ENCODE assay signal across 15 cellular contexts in genomic region chr1:207058878-207059867, GRCh38. TPM values are rescaled to one million over a fixed set of nuclear protein-coding genes. Genes with fewer than 3 reads are reported as not detected.
DNase-seq lines count a peak whose midpoint lies in the region; ATAC-seq, FAIRE-seq and TF ChIP-seq lines count a peak whose summit lies in the region.
"Had no signal": no experiment of that assay in that cellular context is flagged by ENCODE, and none has a peak within 500 bp of the region (broad histone marks: within the 10 kb centered on the region; RNA-seq: fewer than 3 reads in every experiment).

No MANE protein-coding gene starts in this region.

- SMC1A ChIA-PET in GM12878 (lab: Charles Lee; ENCODE audit: uncharacterized antibody, unreplicated experiment) = interaction anchor here (1.2 kb wide), 1 partner anchor 346 kb away, joined by 3 read pairs; no protein-coding TSS in a partner anchor

- in situ Hi-C loops in GM12878 (cut with MboI) = no loop called here

- no peak overlapping the region for H3K9ac ChIP-seq in GM12878 (ENCODE audit: control insufficient read depth, insufficient read depth, low read length)

- no peaks in the 10 kb centered on the region for H3K36me3 ChIP-seq in GM06990 (ENCODE audit: control insufficient read depth, insufficient read depth, low read length)
- no peaks in the 10 kb centered on the region for H3K36me3 ChIP-seq in GM12878 (ENCODE audit: control insufficient read depth in 2 of 2, insufficient read depth in 2 of 2, low read length in 1 of 2)
- peaks cover 31% of the 10 kb centered on the region for H3K36me3 ChIP-seq in neutrophil
- H3K36me3 ChIP-seq in tibial nerve = peaks cover 2 to 29% (median 8%) of the 10 kb centered on the region in 3 donors

- FAIRE-seq in GM12878 (lab: Jason Lieb, UNC) = no peak

- peak; percentile 13 for TF ChIP-seq CTCF in GM06990 (IDR thresholded peaks at IDR 0.05; ENCODE audit: insufficient read depth, low read length, poor library complexity, severe bottlenecking)
- no peak for TF ChIP-seq CTCF in GM12878 (IDR thresholded peaks at IDR 0.05 in 2 of 3, conservative IDR thresholded peaks at IDR 0.05 in 1 of 3; ENCODE audit: control insufficient read depth in 2 of 3, extremely low read depth in 1 of 3, insufficient read depth in 1 of 3, low read depth in 3 of 3, low read length in 3 of 3)
- TF ChIP-seq CTCF in neutrophil (IDR thresholded peaks at IDR 0.05) = no peak
- TF ChIP-seq CTCF in tibial nerve (IDR thresholded peaks at IDR 0.05) = no peak

- RAD21 ChIA-PET in GM12878 (lab: Charles Lee; ENCODE audit: unreplicated experiment) = no interaction called here

- CTCF ChIA-PET in GM12878 (lab: Yijun Ruan, JAX) = interaction anchor here (0.7 to 3.7 kb wide), 5 partner anchors 9 to 23 kb away, joined by 3 to 15 read pairs (median 5); no protein-coding TSS in a partner anchor

- H2AFZ ChIP-seq in GM12878 (ENCODE audit: control insufficient read depth, low read depth, low read length) = no peak overlapping the region

- H4K20me1 ChIP-seq in GM12878 (ENCODE audit: control insufficient read depth, insufficient read depth) = no peaks in the 10 kb centered on the region

- intact Hi-C loops in GM12878 (cut with micrococcal nuclease; ENCODE audit: unreplicated experiment) = no loop called here

- no peak for DNase-seq in GM06990 (ENCODE audit: extremely low read depth, insufficient read length)
- DNase-seq in NCI-H128 (lab: John Stamatoyannopoulos, UW; ENCODE audit: unreplicated experiment) = peak; percentile 91
- DNase-seq in GM12878 (ENCODE audit: low read depth, low spot score) = no peak
- no peak for DNase-seq in stimulated activated CD8-positive, alpha-beta memory T cell treated with anti-CD3 and anti-CD28 coated beads, Interleukin-4, amount 100 ng/mL, for 48 hours
- no peak for DNase-seq in tibial nerve (ENCODE audit: low spot score in 2 of 2)
- no peak for DNase-seq in stimulated activated CD4-positive, alpha-beta T cell treated with anti-CD3 and anti-CD28 coated beads, Interleukin-15, amount 100 ng/mL, for 24 hours
- no peak for DNase-seq in activated effector memory CD4-positive, alpha-beta T cell treated with anti-CD3 and anti-CD28 coated beads, Interleukin-2, amount 50 U/mL, for 16 hours
- DNase-seq: CD4-positive, alpha-beta T cell had no signal

- no peaks in the 10 kb centered on the region for H3K27me3 ChIP-seq in GM06990 (replicated peaks; ENCODE audit: control insufficient read depth, insufficient read depth, low read length)
- no peaks in the 10 kb centered on the region for H3K27me3 ChIP-seq in GM12878 (replicated peaks in 1 of 2; ENCODE audit: control insufficient read depth in 2 of 2, insufficient read depth in 2 of 2, low read length in 1 of 2)
- H3K27me3 ChIP-seq in neutrophil = no peaks in the 10 kb centered on the region
- H3K27me3 ChIP-seq in tibial nerve = no peaks in the 10 kb centered on the region
- H3K27me3 ChIP-seq: cardiac muscle cell had no signal

- H3K27ac ChIP-seq in GM12878 (ENCODE audit: control insufficient read depth, insufficient read depth) (no peak overlapping the region), neutrophil (peak overlapping the region; percentile 84), tibial nerve (no peak overlapping the region)
- H3K27ac ChIP-seq: cardiac muscle cell had no signal

- no TSS peak for BruUV-seq in GM12878 (replicated peaks; lab: Mats Ljungman, UMichigan)

- no peak for TF ChIP-seq RAD21 in GM12878 (IDR thresholded peaks at IDR 0.05; ENCODE audit: insufficient read depth, low read depth, low read length)

- TF ChIP-seq EP300 in GM12878 (IDR thresholded peaks at IDR 0.05; ENCODE audit: borderline replicate concordance in 1 of 2, control insufficient read depth in 1 of 2, low read depth in 2 of 2, low read length in 2 of 2) = no peak
- TF ChIP-seq EP300 in tibial nerve (IDR thresholded peaks at IDR 0.05) = no peak

- TF ChIP-seq POLR2A in GM12878 (IDR thresholded peaks at IDR 0.05; ENCODE audit: low read depth, low read length) = no peak
- no peak for TF ChIP-seq POLR2A in tibial nerve (IDR thresholded peaks at IDR 0.05)

- H3K4me1 ChIP-seq in GM12878 (ENCODE audit: control insufficient read depth, insufficient read depth, low read length) (peaks cover 3% of the 10 kb centered on the region; the same call in 1 of the 2 replicates), neutrophil (ENCODE audit: control insufficient read depth in 1 of 2, insufficient read depth in 1 of 2, low read depth in 1 of 2, low read length in 1 of 2) (peaks cover 65 to 68% of the 10 kb centered on the region in 2 experiments), tibial nerve (peaks cover 0 to 6% (median under 1%) of the 10 kb centered on the region in 4 donors)

- H3K4me3 ChIP-seq in GM06990 (replicated peaks; ENCODE audit: low read depth, low read length) (no peak overlapping the region), GM12878 (no peak overlapping the region), neutrophil (ENCODE audit: low read depth in 1 of 2, low read length in 1 of 2) (peak overlapping the region; percentile 18 to 49), tibial nerve (no peak overlapping the region)
- H3K4me3 ChIP-seq: cardiac muscle cell had no signal

- no peaks in the 10 kb centered on the region for H3K79me2 ChIP-seq in GM12878 (ENCODE audit: control insufficient read depth, insufficient read depth, low read length)

- 0 out of 3 replicates have a peak, but pooled peaks have one; percentile 24 for ATAC-seq in GM12878
- ATAC-seq: Panc1 had no signal

- POLR2A ChIA-PET in GM12878 (lab: Charles Lee) = no interaction called here

- H3K4me2 ChIP-seq in GM12878 (ENCODE audit: control insufficient read depth, insufficient read depth) = no peak overlapping the region

- 69% methylated on average over 6 of the region's 6 CpGs for WGBS in GM12878 (ENCODE audit: insufficient coverage, insufficient replicate concordance, low lambda C conversion rate, missing lambda C conversion rate)
- 77% methylated on average over 6 of the region's 6 CpGs for WGBS in tibial nerve, 2 donors

- H3K9me3 ChIP-seq in GM12878 (replicated peaks; ENCODE audit: control insufficient read depth, insufficient read depth, low read length) (no peaks in the 10 kb centered on the region), neutrophil (no peaks in the 10 kb centered on the region), tibial nerve (no peaks in the 10 kb centered on the region)

RNA-seq across cellular contexts. Expression of gene PFKFB2, which starts 6.1 kb away (rescaled TPM):
- total RNA-seq in GM12878 (2013; cell fraction: nucleolus; rRNA removed) = 4.6 and 8.9 TPM in 2 replicates
- total RNA-seq in GM12878 (2014; rRNA removed) (1.1 and 1.2 TPM in 2 replicates), GM12878 (2014; rRNA removed; fragmentation: Illumina TruSeq; extraction: Trizol) (1.1 and 1.3 TPM in 2 replicates), GM12878 (2021) (0.95 and 1.9 TPM in 2 replicates), tibial nerve (1 to 10 TPM; 6.5 to 9.8 (median 8.6) TPM)
- polyA plus RNA-seq in GM12878 (2011; ENCODE audit: low read depth) = 1.0 TPM
- polyA plus RNA-seq in GM12878 (2011; rRNA removed) (1.3 and 1.6 TPM in 2 replicates), GM12878 (2014; fragmentation: Illumina TruSeq; extraction: Trizol) (0.62 and 1.1 TPM in 2 replicates), GM12878 (2014; fragmentation: Nextera tagmentation; extraction: Ambion mirVana) (under 1 TPM; 0.40 to 0.47 TPM), GM12878 (2014; rRNA removed) (0.44 and 1.2 TPM in 2 replicates), GM12878 (2016; fragmentation: Nextera tagmentation; extraction: Ambion mirVana) (under 1 TPM; 0.43 to 0.63 TPM)
- 0.79 and 0.99 TPM in 2 replicates for polyA plus RNA-seq in GM12878 (2011; cell fraction: cytosol; rRNA removed)
- polyA plus RNA-seq in GM12878 (2011; cell fraction: nucleus; rRNA removed) = 2.4 TPM in 2 replicates
- polyA plus RNA-seq in GM12878 (2012) = 1.3 and 1.4 TPM in 2 replicates
- polyA minus RNA-seq in GM12878 (2011; rRNA and poly(A)+ RNA removed) = 2.1 TPM in 2 replicates
- polyA minus RNA-seq in GM12878 (2011; cell fraction: cytosol; rRNA and poly(A)+ RNA removed) = 2.1 and 2.2 TPM in 2 replicates
- polyA minus RNA-seq in GM12878 (2011; cell fraction: nucleus; rRNA and poly(A)+ RNA removed) = 0.77 and 0.97 TPM in 2 replicates

RNA-seq across cellular contexts. Expression of gene YOD1, which starts 8.2 kb away (rescaled TPM):
- total RNA-seq in GM12878 (2013; cell fraction: nucleolus; rRNA removed) = 12.7 and 12.8 TPM in 2 replicates
- total RNA-seq in GM12878 (2014; rRNA removed) = 7.7 and 9.5 TPM in 2 replicates
- 7.9 TPM in 2 replicates for total RNA-seq in GM12878 (2014; rRNA removed; fragmentation: Illumina TruSeq; extraction: Trizol)
- total RNA-seq in GM12878 (2021) = 6.9 and 7.1 TPM in 2 replicates
- polyA plus RNA-seq in GM12878 (2011; ENCODE audit: low read depth) = 2.5 TPM
- polyA plus RNA-seq in GM12878 (2011; rRNA removed) = 4.4 and 5.6 TPM in 2 replicates
- polyA plus RNA-seq in GM12878 (2011; cell fraction: cytosol; rRNA removed) = 1.4 and 1.9 TPM in 2 replicates
- polyA plus RNA-seq in GM12878 (2011; cell fraction: nucleus; rRNA removed) = 3.7 TPM in 2 replicates
- polyA plus RNA-seq in GM12878 (2012) = 3.5 and 5.0 TPM in 2 replicates
- polyA plus RNA-seq in GM12878 (2014; fragmentation: Illumina TruSeq; extraction: Trizol) = 6.6 and 7.9 TPM in 2 replicates
- 1 to 10 TPM; 2.1 to 2.2 TPM for polyA plus RNA-seq in GM12878 (2014; fragmentation: Nextera tagmentation; extraction: Ambion mirVana)
- 3.3 and 4.0 TPM in 2 replicates for polyA plus RNA-seq in GM12878 (2014; rRNA removed)
- polyA plus RNA-seq in GM12878 (2016; fragmentation: Nextera tagmentation; extraction: Ambion mirVana) = 1 to 10 TPM; 4.9 to 5.1 TPM
- 2.7 and 4.6 TPM in 2 replicates for polyA minus RNA-seq in GM12878 (2011; rRNA and poly(A)+ RNA removed)
- polyA minus RNA-seq in GM12878 (2011; cell fraction: cytosol; rRNA and poly(A)+ RNA removed) = 1.3 and 2.2 TPM in 2 replicates
- polyA minus RNA-seq in GM12878 (2011; cell fraction: nucleus; rRNA and poly(A)+ RNA removed) = 9.3 and 11.5 TPM in 2 replicates
- 10 to 100 TPM in 3 of 4 donors, 1 to 10 TPM in 1; 6.9 to 11.8 (median 10.7) TPM for total RNA-seq in tibial nerve

RNA-seq across cellular contexts. Expression of gene C1orf116, which starts 26.6 kb away (rescaled TPM):
- not detected in 2 replicates for total RNA-seq in GM12878 (2013; cell fraction: nucleolus; rRNA removed)
- total RNA-seq in GM12878 (2014; rRNA removed) = not detected in 2 replicates
- not detected in 2 replicates for total RNA-seq in GM12878 (2014; rRNA removed; fragmentation: Illumina TruSeq; extraction: Trizol)
- total RNA-seq in GM12878 (2021) = 0.03 and 0.08 TPM in 2 replicates
- not detected for polyA plus RNA-seq in GM12878 (2011; ENCODE audit: low read depth)
- 0.01 TPM in 1 of 2 replicates, not detected in the other for polyA plus RNA-seq in GM12878 (2011; rRNA removed)
- 0.01 TPM in 1 of 2 replicates, not detected in the other for polyA plus RNA-seq in GM12878 (2011; cell fraction: cytosol; rRNA removed)
- not detected in 2 replicates for polyA plus RNA-seq in GM12878 (2011; cell fraction: nucleus; rRNA removed)
- 0.04 TPM in 1 of 2 replicates, not detected in the other for polyA plus RNA-seq in GM12878 (2012)
- polyA plus RNA-seq in GM12878 (2014; fragmentation: Illumina TruSeq; extraction: Trizol) = not detected in 2 replicates
- polyA plus RNA-seq in GM12878 (2014; fragmentation: Nextera tagmentation; extraction: Ambion mirVana) = not detected
- not detected in 2 replicates for polyA plus RNA-seq in GM12878 (2014; rRNA removed)
- polyA plus RNA-seq in GM12878 (2016; fragmentation: Nextera tagmentation; extraction: Ambion mirVana) = not detected
- polyA minus RNA-seq in GM12878 (2011; rRNA and poly(A)+ RNA removed) = not detected in 2 replicates
- polyA minus RNA-seq in GM12878 (2011; cell fraction: cytosol; rRNA and poly(A)+ RNA removed) = not detected in 2 replicates
- polyA minus RNA-seq in GM12878 (2011; cell fraction: nucleus; rRNA and poly(A)+ RNA removed) = not detected in 2 replicates
- under 1 TPM in 1 of 4 donors, not detected in 3; 0.44 TPM for total RNA-seq in tibial nerve
- total RNA-seq: activated T-helper 1 cell treated with anti-CD3 and anti-CD28 coated beads, Interleukin-12 subunit alpha, Interleukin-12 subunit beta, Interleukin-2, Interleukin-4 antibody, amounts not matched to agents 30 ng/mL and 10 ng/mL and 1 ng/mL, durations not matched to agents 14 hours and 24 hours and 36 hours; lung microvascular endothelial cell had no signal

RNA-seq across cellular contexts. Expression of gene C4BPB, which starts 29.5 kb away (rescaled TPM):
- total RNA-seq in GM12878 (2013; cell fraction: nucleolus; rRNA removed) = 0.24 and 0.63 TPM in 2 replicates
- total RNA-seq in GM12878 (2014; rRNA removed) = 0.11 TPM in 1 of 2 replicates, not detected in the other
- 0.31 and 0.46 TPM in 2 replicates for total RNA-seq in GM12878 (2014; rRNA removed; fragmentation: Illumina TruSeq; extraction: Trizol)
- 0.40 and 0.54 TPM in 2 replicates for total RNA-seq in GM12878 (2021)
- polyA plus RNA-seq in GM12878 (2011; ENCODE audit: low read depth) = 0.68 TPM
- 0.53 and 0.92 TPM in 2 replicates for polyA plus RNA-seq in GM12878 (2011; rRNA removed)
- polyA plus RNA-seq in GM12878 (2011; cell fraction: cytosol; rRNA removed) = 0.22 and 0.25 TPM in 2 replicates
- polyA plus RNA-seq in GM12878 (2011; cell fraction: nucleus; rRNA removed) = 0.98 and 1.5 TPM in 2 replicates
- 0.79 and 0.87 TPM in 2 replicates for polyA plus RNA-seq in GM12878 (2012)
- polyA plus RNA-seq in GM12878 (2014; fragmentation: Illumina TruSeq; extraction: Trizol) = 0.41 TPM in 1 of 2 replicates, not detected in the other
- polyA plus RNA-seq in GM12878 (2014; fragmentation: Nextera tagmentation; extraction: Ambion mirVana) = under 1 TPM; 0.44 to 0.84 TPM
- 0.19 and 1.2 TPM in 2 replicates for polyA plus RNA-seq in GM12878 (2014; rRNA removed)
- under 1 TPM; 0.31 to 0.69 TPM for polyA plus RNA-seq in GM12878 (2016; fragmentation: Nextera tagmentation; extraction: Ambion mirVana)
- 0.10 and 1.2 TPM in 2 replicates for polyA minus RNA-seq in GM12878 (2011; rRNA and poly(A)+ RNA removed)
- 2.9 and 5.3 TPM in 2 replicates for polyA minus RNA-seq in GM12878 (2011; cell fraction: cytosol; rRNA and poly(A)+ RNA removed)
- 0.29 and 0.60 TPM in 2 replicates for polyA minus RNA-seq in GM12878 (2011; cell fraction: nucleus; rRNA and poly(A)+ RNA removed)
- 1 to 10 TPM in 1 of 4 donors, under 1 TPM in 1, not detected in 2; 0.90 to 4.9 TPM for total RNA-seq in tibial nerve
- total RNA-seq: cardiac muscle cell, lung microvascular endothelial cell, renal cortical epithelial cell had no signal
- polyA plus RNA-seq: cardiac muscle cell, IgD-negative memory B cell had no signal

RNA-seq across cellular contexts. Expression of gene C4BPA, which starts 44.9 kb away (rescaled TPM):
- not detected in 2 replicates for total RNA-seq in GM12878 (2013; cell fraction: nucleolus; rRNA removed)
- total RNA-seq in GM12878 (2014; rRNA removed) = not detected in 2 replicates
- total RNA-seq in GM12878 (2014; rRNA removed; fragmentation: Illumina TruSeq; extraction: Trizol) = not detected in 2 replicates
- 0.21 and 0.31 TPM in 2 replicates for total RNA-seq in GM12878 (2021)
- polyA plus RNA-seq in GM12878 (2011; ENCODE audit: low read depth) = not detected
- not detected in 2 replicates for polyA plus RNA-seq in GM12878 (2011; rRNA removed)
- not detected in 2 replicates for polyA plus RNA-seq in GM12878 (2011; cell fraction: cytosol; rRNA removed)
- polyA plus RNA-seq in GM12878 (2011; cell fraction: nucleus; rRNA removed) = not detected in 2 replicates
- not detected in 2 replicates for polyA plus RNA-seq in GM12878 (2012)
- not detected in 2 replicates for polyA plus RNA-seq in GM12878 (2014; fragmentation: Illumina TruSeq; extraction: Trizol)
- not detected for polyA plus RNA-seq in GM12878 (2014; fragmentation: Nextera tagmentation; extraction: Ambion mirVana)
- polyA plus RNA-seq in GM12878 (2014; rRNA removed) = not detected in 2 replicates
- polyA plus RNA-seq in GM12878 (2016; fragmentation: Nextera tagmentation; extraction: Ambion mirVana) = not detected
- not detected in 2 replicates for polyA minus RNA-seq in GM12878 (2011; rRNA and poly(A)+ RNA removed)
- polyA minus RNA-seq in GM12878 (2011; cell fraction: cytosol; rRNA and poly(A)+ RNA removed) = not detected in 2 replicates
- polyA minus RNA-seq in GM12878 (2011; cell fraction: nucleus; rRNA and poly(A)+ RNA removed) = not detected in 2 replicates
- not detected for total RNA-seq in tibial nerve
- total RNA-seq: activated T-helper 1 cell treated with anti-CD3 and anti-CD28 coated beads, Interleukin-12 subunit alpha, Interleukin-12 subunit beta, Interleukin-2, Interleukin-4 antibody, amounts not matched to agents 30 ng/mL and 10 ng/mL and 1 ng/mL, durations not matched to agents 14 hours and 24 hours and 36 hours; cardiac muscle cell; CD4-positive, alpha-beta T cell; lung microvascular endothelial cell had no signal
- polyA plus RNA-seq: cardiac muscle cell, IgD-negative memory B cell had no signal

Comparison
In these comparisons a context has a peak if more than half of its experiments do, and no peak if none do; other contexts are left out.
1. H3K4me3 ChIP-seq: peak in neutrophil (2 of 2); none in GM06990 (single experiment), GM12878 (single experiment) and tibial nerve (0 of 4).